ENCODE assay signal across 9 cellular contexts in the genomic region with DNA sequence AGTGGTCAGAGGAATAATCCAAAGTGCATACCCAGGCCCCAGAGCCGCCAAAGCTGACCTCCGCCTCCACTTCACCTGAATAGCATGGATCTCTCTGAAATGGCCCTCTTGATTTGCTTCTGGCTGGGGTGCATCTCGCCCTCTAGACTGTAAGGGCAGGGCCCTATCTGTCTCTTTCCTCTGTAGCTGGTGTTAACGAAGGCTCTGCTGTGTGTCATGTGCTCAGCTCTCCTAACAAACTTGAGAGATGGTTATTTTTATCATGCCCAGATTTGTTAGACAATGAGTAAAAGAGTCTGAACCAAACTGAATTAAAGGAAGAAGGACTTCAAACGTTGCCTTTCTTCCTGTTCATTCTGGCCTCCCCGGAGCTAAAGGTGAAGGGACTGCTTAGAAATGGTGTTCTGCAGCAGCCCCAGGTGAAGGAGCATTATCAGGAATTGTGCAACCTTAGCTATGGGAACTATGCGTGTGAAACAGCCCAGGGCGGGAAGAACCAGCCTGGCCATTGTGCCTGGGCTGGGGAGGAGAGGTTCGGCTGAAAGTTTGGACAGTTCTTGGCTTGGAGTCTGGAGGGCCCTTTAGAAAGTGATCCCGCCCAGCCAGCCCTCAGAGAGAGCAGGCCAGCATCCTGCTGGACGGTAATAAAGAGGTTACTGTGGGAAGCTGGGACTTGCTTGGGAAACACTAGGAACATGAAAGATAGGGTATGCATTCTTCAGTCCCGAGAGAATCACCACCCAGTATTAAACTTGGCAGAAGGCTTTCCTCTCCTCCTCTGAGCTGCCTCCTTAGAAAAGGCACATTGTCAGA.
DNase-seq lines count a peak whose midpoint lies in the region; ATAC-seq and TF ChIP-seq lines count a peak whose summit lies in the region.
"Had no signal": no experiment of that assay in that cellular context is flagged by ENCODE, and none has a peak within 500 bp of the region (broad histone marks: within the 10 kb centered on the region; RNA-seq: fewer than 3 reads in every experiment).

No MANE protein-coding gene starts in this region.

- H3K27me3 ChIP-seq in left ventricle myocardium inferior (ENCODE audit: low read depth) (peaks cover 15% of the 10 kb centered on the region), right lobe of liver (no peaks in the 10 kb centered on the region)

- intact Hi-C loops in Right ventricle myocardium superior (cut with DNase I): no loop called here
- intact Hi-C loops in left ventricle myocardium inferior (cut with micrococcal nuclease): no loop called here
- intact Hi-C loops in right lobe of liver (cut with DNase I): no loop called here

- no peaks in the 10 kb centered on the region for H3K9me3 ChIP-seq in left ventricle myocardium inferior (replicated peaks)
- H3K9me3 ChIP-seq in right lobe of liver: no peaks in the 10 kb centered on the region

- no peak for DNase-seq in Right ventricle myocardium superior
- no peak for DNase-seq in left ventricle myocardium inferior
- no peak for DNase-seq in right lobe of liver
- no peak for DNase-seq in dedifferentiated amniotic fluid mesenchymal stem cell (ENCODE audit: extremely low spot score)
- no peak for DNase-seq in OCI-M2 (lab: John Stamatoyannopoulos, UW; ENCODE audit: unreplicated experiment)
- DNase-seq: natural killer cell had no signal

- no peak overlapping the region for H3K27ac ChIP-seq in left ventricle myocardium inferior (replicated peaks)
- peak overlapping the region; percentile 79 for H3K27ac ChIP-seq in cingulate gyrus (ENCODE audit: low read depth, low read length)
- no peak overlapping the region for H3K27ac ChIP-seq in right lobe of liver

- peak; percentile 77 for ATAC-seq in Right ventricle myocardium superior (ENCODE audit: poor library complexity)
- peak; percentile 7 to 41 (median 14) for ATAC-seq in right lobe of liver
- no peak for ATAC-seq in GM21447 (IDR thresholded peaks at IDR 0.05; ENCODE audit: unreplicated experiment)
- no peak for ATAC-seq in GM21786 (IDR thresholded peaks at IDR 0.05; ENCODE audit: unreplicated experiment)
- ATAC-seq: natural killer cell had no signal

- 31% methylated on average over 8 of the region's 12 CpGs for WGBS in right lobe of liver (ENCODE audit: insufficient coverage, low coverage, low lambda C conversion rate, missing lambda C conversion rate)

- H3K36me3 ChIP-seq in left ventricle myocardium inferior (no peaks in the 10 kb centered on the region), right lobe of liver (no peaks in the 10 kb centered on the region)

- TF ChIP-seq CTCF in left ventricle myocardium inferior (IDR thresholded peaks at IDR 0.05; ENCODE audit: borderline replicate concordance): no peak
- no peak for TF ChIP-seq CTCF in right lobe of liver (IDR thresholded peaks at IDR 0.05)

- H3K4me3 ChIP-seq in left ventricle myocardium inferior (no peak overlapping the region), right lobe of liver (no peak overlapping the region)

- TF ChIP-seq POLR2A in right lobe of liver (IDR thresholded peaks at IDR 0.05): no peak

- H3K4me1 ChIP-seq in left ventricle myocardium inferior (peaks cover 7% of the 10 kb centered on the region), right lobe of liver (peaks cover 0 to 28% (median 6%) of the 10 kb centered on the region in 4 donors)

Comparison
In these comparisons a context has a peak if more than half of its experiments do, and no peak if none do; other contexts are left out.
1. ATAC-seq: peak in Right ventricle myocardium superior (single experiment) and right lobe of liver (4 of 4); none in GM21447 (single experiment) and GM21786 (single experiment).